Comparison of ENCODE assay signal across 16 cellular contexts in genomic region chr2:216589779-216590178, GRCh38.
"Had no signal": no experiment of that assay in that cellular context is flagged by ENCODE, and none has a peak within 500 bp of the region (broad histone marks: within the 10 kb centered on the region; RNA-seq: fewer than 3 reads in every experiment).

No MANE protein-coding gene starts in this region.

- H3K27ac Mint-ChIP-seq: activated CD4-positive, alpha-beta T cell treated with anti-CD3 and anti-CD28 coated beads, Interleukin-2, amount 10 ng/mL, durations not matched to agents 24 days and 14 days; activated naive CD4-positive, alpha-beta T cell treated with anti-CD3 and anti-CD28 coated beads, Interleukin-2, amount 50 U/mL, for 24 hours; dendritic cell treated with granulocyte-macrophage colony-stimulating factor and Interleukin-4, amounts not matched to agents 40 ng/mL and 50 ng/mL, for 4 days; effector memory CD8-positive, alpha-beta T cell; natural killer cell treated with Interleukin-12 subunit alpha and Interleukin-12 subunit beta and Interleukin-15 and Interleukin-18, amount 100 ng/mL, for 72 hours; T-helper 1 cell treated with Interleukin-12 subunit alpha and Interleukin-12 subunit beta and Interleukin-4 antibody, amounts not matched to agents 30 μg/mL and 1 μg/mL, for 36 hours; WTC11 had no signal

- H3K36me3 Mint-ChIP-seq: activated naive CD4-positive, alpha-beta T cell treated with anti-CD3 and anti-CD28 coated beads, Interleukin-2, amount 50 U/mL, for 24 hours; natural killer cell treated with Interleukin-12 subunit alpha and Interleukin-12 subunit beta and Interleukin-15 and Interleukin-18, amount 100 ng/mL, for 72 hours had no signal

- DNase-seq: activated CD4-positive, alpha-beta T cell treated with anti-CD3 and anti-CD28 coated beads, Interleukin-2, amount 10 ng/mL, durations not matched to agents 24 days and 14 days; cerebellar nuclear complex; effector memory CD8-positive, alpha-beta T cell; glutamatergic neuron; left colon; mammary epithelial cell; stimulated activated CD4-positive, alpha-beta T cell treated with anti-CD3 and anti-CD28 coated beads, Interleukin-12 subunit alpha, Interleukin-12 subunit beta, amount 100 ng/mL, for 4 hours; stimulated activated CD4-positive, alpha-beta T cell treated with anti-CD3 and anti-CD28 coated beads, Interleukin-2, amount 100 ng/mL, for 48 hours; stimulated activated naive CD4-positive, alpha-beta T cell treated with Interleukin-2 at 50 U/mL for 16 hours; trophoblast cell had no signal

- ATAC-seq: effector memory CD8-positive, alpha-beta T cell; left colon; natural killer cell treated with Interleukin-12 subunit alpha and Interleukin-12 subunit beta and Interleukin-15 and Interleukin-18, amount 100 ng/mL, for 72 hours; sciatic nerve had no signal

- H3K4me3 Mint-ChIP-seq: activated CD4-positive, alpha-beta T cell treated with anti-CD3 and anti-CD28 coated beads, Interleukin-2, amount 10 ng/mL, durations not matched to agents 24 days and 14 days; activated naive CD4-positive, alpha-beta T cell treated with anti-CD3 and anti-CD28 coated beads, Interleukin-2, amount 50 U/mL, for 24 hours; dendritic cell treated with granulocyte-macrophage colony-stimulating factor and Interleukin-4, amounts not matched to agents 40 ng/mL and 50 ng/mL, for 4 days; effector memory CD8-positive, alpha-beta T cell; natural killer cell treated with Interleukin-12 subunit alpha and Interleukin-12 subunit beta and Interleukin-15 and Interleukin-18, amount 100 ng/mL, for 72 hours; T-helper 1 cell treated with Interleukin-12 subunit alpha and Interleukin-12 subunit beta and Interleukin-4 antibody, amounts not matched to agents 30 μg/mL and 1 μg/mL, for 36 hours; WTC11 had no signal

- H3K9me3 Mint-ChIP-seq: activated CD4-positive, alpha-beta T cell treated with anti-CD3 and anti-CD28 coated beads, Interleukin-2, amount 10 ng/mL, durations not matched to agents 24 days and 14 days; activated naive CD4-positive, alpha-beta T cell treated with anti-CD3 and anti-CD28 coated beads, Interleukin-2, amount 50 U/mL, for 24 hours; dendritic cell treated with granulocyte-macrophage colony-stimulating factor and Interleukin-4, amounts not matched to agents 40 ng/mL and 50 ng/mL, for 4 days; effector memory CD8-positive, alpha-beta T cell; natural killer cell treated with Interleukin-12 subunit alpha and Interleukin-12 subunit beta and Interleukin-15 and Interleukin-18, amount 100 ng/mL, for 72 hours; T-helper 1 cell treated with Interleukin-12 subunit alpha and Interleukin-12 subunit beta and Interleukin-4 antibody, amounts not matched to agents 30 μg/mL and 1 μg/mL, for 36 hours had no signal

- H3K4me1 Mint-ChIP-seq: activated CD4-positive, alpha-beta T cell treated with anti-CD3 and anti-CD28 coated beads, Interleukin-2, amount 10 ng/mL, durations not matched to agents 24 days and 14 days; activated naive CD4-positive, alpha-beta T cell treated with anti-CD3 and anti-CD28 coated beads, Interleukin-2, amount 50 U/mL, for 24 hours had no signal
